Comparison of ENCODE assay signal across 9 cellular contexts in the genomic region with DNA sequence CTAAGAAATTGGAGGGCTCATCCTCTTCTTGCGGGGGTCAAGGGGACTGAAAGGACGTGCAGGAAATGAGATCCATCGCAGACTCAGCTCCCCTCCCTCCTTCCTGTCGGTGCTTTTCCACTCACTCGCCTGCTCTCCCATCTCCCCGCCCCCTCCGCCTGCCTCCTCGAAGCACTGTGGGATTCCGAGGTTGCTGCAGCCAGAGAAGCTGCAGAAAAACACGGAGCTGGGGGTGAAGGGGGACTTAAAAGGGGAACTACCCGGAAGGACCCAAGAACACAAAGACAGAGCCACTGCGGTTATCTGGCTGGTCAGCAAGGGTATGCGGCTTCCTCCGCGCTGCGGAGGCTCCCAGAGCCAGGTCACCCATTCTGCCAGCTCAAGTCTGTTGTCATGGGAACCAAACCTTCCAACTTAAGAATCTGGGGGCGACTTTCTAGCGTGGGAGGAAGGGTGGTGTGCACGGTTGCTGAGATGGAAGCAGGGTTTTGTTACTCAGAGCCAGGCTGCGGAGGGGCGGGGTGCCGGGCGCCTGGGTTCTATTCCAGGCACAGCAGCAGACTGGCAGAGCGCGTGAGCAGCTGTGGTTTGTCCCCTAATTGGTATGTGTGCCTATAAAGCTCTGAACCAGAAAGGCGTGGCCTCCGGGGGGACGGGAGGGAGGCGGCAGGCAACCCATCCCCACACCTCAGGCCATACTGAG. TPM values are rescaled to one million over a fixed set of nuclear protein-coding genes. Genes with fewer than 3 reads are reported as not detected.
DNase-seq lines count a peak whose midpoint lies in the region; ATAC-seq and TF ChIP-seq lines count a peak whose summit lies in the region.
"Had no signal": no experiment of that assay in that cellular context is flagged by ENCODE, and none has a peak within 500 bp of the region (broad histone marks: within the 10 kb centered on the region; RNA-seq: fewer than 3 reads in every experiment).

No MANE protein-coding gene starts in this region.

- no peak for TF ChIP-seq EP300 in gastroesophageal sphincter (IDR thresholded peaks at IDR 0.05)

- 0 to 2% methylated on average over 9 to 11 of the region's 29 CpGs for WGBS in gastroesophageal sphincter (ENCODE audit: low coverage in 1 of 2), 2 donors

- TF ChIP-seq POLR2A in Peyer's patch (IDR thresholded peaks at IDR 0.05) (no peak), gastroesophageal sphincter (IDR thresholded peaks at IDR 0.05) (no peak)

- H3K4me3 ChIP-seq in GM12864 (ENCODE audit: low read depth, low read length) (peak overlapping the region; percentile 56), Peyer's patch (peak overlapping the region; percentile 43 to 58 (median 48)), gastroesophageal sphincter (peak overlapping the region; percentile 73 to 80), neuron (ENCODE audit: low read length) (peak overlapping the region; percentile 43), HAP-1 (no peak overlapping the region)

- DNase-seq in GM12864 (ENCODE audit: low read depth) (peak; percentile 82), Peyer's patch (peak in 2 of 3 donors; percentile 71 to 76), substantia nigra (lab: John Stamatoyannopoulos, UW) (peak in 41 of 49 donors; percentile 27 to 86 (median 66)), HAP-1 (ENCODE audit: low spot score in 2 of 2) (no peak)
- peak; percentile 78 for DNase-seq in activated naive CD4-positive, alpha-beta T cell treated with anti-CD3 and anti-CD28 coated beads, Interleukin-2, amount 50 U/mL, for 16 hours

- peaks cover 0 to 21% (median 17%) of the 10 kb centered on the region in 4 donors for H3K4me1 ChIP-seq in Peyer's patch
- H3K4me1 ChIP-seq in gastroesophageal sphincter: peaks cover 6 to 83% (median 29%) of the 10 kb centered on the region in 3 donors
- peaks cover 41% of the 10 kb centered on the region for H3K4me1 ChIP-seq in neuron (ENCODE audit: insufficient read depth, low read length)
- H3K4me1 ChIP-seq in HAP-1: peaks cover 3% of the 10 kb centered on the region; the same call in 1 of the 2 replicates

- peak overlapping the region; percentile 4 for H2AFZ ChIP-seq in neuron (ENCODE audit: low read depth, low read length)

- ATAC-seq in HG02973 (IDR thresholded peaks at IDR 0.05; ENCODE audit: unreplicated experiment) (peak; percentile 28), gastroesophageal sphincter (peak; percentile 63)

- peaks cover 0 to 38% (median 0%) of the 10 kb centered on the region in 3 donors for H3K36me3 ChIP-seq in Peyer's patch
- H3K36me3 ChIP-seq in gastroesophageal sphincter: peaks cover 0 to 40% of the 10 kb centered on the region in 2 donors
- H3K36me3 ChIP-seq in neuron (ENCODE audit: insufficient read depth, low read length): peaks cover 31% of the 10 kb centered on the region
- peaks cover 28% of the 10 kb centered on the region for H3K36me3 ChIP-seq in HAP-1 (replicated peaks)

- H3K9me3 ChIP-seq in Peyer's patch: no peaks in the 10 kb centered on the region
- H3K9me3 ChIP-seq in gastroesophageal sphincter: no peaks in the 10 kb centered on the region
- peaks cover 3% of the 10 kb centered on the region for H3K9me3 ChIP-seq in neuron (ENCODE audit: low read length)
- H3K9me3 ChIP-seq in HAP-1: no peaks in the 10 kb centered on the region

- TF ChIP-seq CTCF in GM12864 (IDR thresholded peaks at IDR 0.05; ENCODE audit: low read depth, low read length, missing control alignments) (no peak), Peyer's patch (IDR thresholded peaks at IDR 0.05) (no peak), gastroesophageal sphincter (IDR thresholded peaks at IDR 0.05) (no peak)

- H3K27ac ChIP-seq in Peyer's patch (peak overlapping the region; percentile 47 to 86 (median 76)), gastroesophageal sphincter (peak overlapping the region; percentile 89 to 97 (median 95)), substantia nigra (ENCODE audit: low read depth, low read length, poor library complexity, severe bottlenecking) (peak overlapping the region; percentile 50)
- H3K27ac ChIP-seq: VCaP had no signal

- H3K27me3 ChIP-seq in Peyer's patch: no peaks in the 10 kb centered on the region
- H3K27me3 ChIP-seq in gastroesophageal sphincter: no peaks in the 10 kb centered on the region
- no peaks in the 10 kb centered on the region for H3K27me3 ChIP-seq in neuron (ENCODE audit: insufficient read depth, low read length)
- no peaks in the 10 kb centered on the region for H3K27me3 ChIP-seq in HAP-1 (ENCODE audit: low read depth)

- in situ Hi-C loops in HAP-1 (cut with MboI; ENCODE audit: low sequenced_read_pairs): no loop called here

RNA-seq across cellular contexts. Expression of a gene that starts 24.9 kb away (rescaled TPM):
- total RNA-seq in Peyer's patch: 1 to 10 TPM in 1 of 4 donors, under 1 TPM in 2, not detected in 1; 0.67 to 1.4 (median 0.95) TPM
- 1 to 10 TPM in 3 of 4 donors, under 1 TPM in 1; 0.07 to 5.1 (median 1.8) TPM for total RNA-seq in gastroesophageal sphincter

RNA-seq across cellular contexts. Expression of a gene that starts 28.9 kb away (rescaled TPM):
- total RNA-seq in Peyer's patch: 10 to 100 TPM in 1 of 4 donors, 1 to 10 TPM in 3; 1.7 to 11.3 (median 5.3) TPM
- 10 to 100 TPM in 1 of 4 donors, 1 to 10 TPM in 2, under 1 TPM in 1; 0.10 to 12.9 (median 2.4) TPM for total RNA-seq in gastroesophageal sphincter

RNA-seq across cellular contexts. Expression of a gene that starts 38.0 kb away (rescaled TPM):
- total RNA-seq in Peyer's patch: 10 to 100 TPM; 10.2 to 29.7 (median 16.7) TPM
- 10 to 100 TPM; 52.6 to 95.6 (median 63.2) TPM for total RNA-seq in gastroesophageal sphincter

Comparison
In these comparisons a context has a peak if more than half of its experiments do, and no peak if none do; other contexts are left out.
1. DNase-seq: peak in GM12864 (single experiment), Peyer's patch (2 of 3), activated naive CD4-positive, alpha-beta T cell treated with anti-CD3 and anti-CD28 coated beads, Interleukin-2, amount 50 U/mL, for 16 hours (single experiment) and substantia nigra (41 of 49); none in HAP-1 (0 of 2).
2. Peak in every context shown above with its lines, with median percentiles within 50 percentile points of each other: H3K27ac ChIP-seq.